Comparison of ENCODE assay signal across 8 cellular contexts in genomic region chr16:3023669-3024478, GRCh38. TPM values are rescaled to one million over a fixed set of nuclear protein-coding genes. Genes with fewer than 3 reads are reported as not detected.
A peak's percentile ranks its signal among the peaks of the same experiment; 100 is the strongest.
DNase-seq lines count a peak whose midpoint lies in the region; ATAC-seq and TF ChIP-seq lines count a peak whose summit lies in the region.

TSS of gene HCFC1R1 (minus strand) at chr16:3023942. CDS start at chr16:3023941, 1 bp downstream.
TSS of gene THOC6 (plus strand) at chr16:3024035. CDS start at chr16:3024327, 292 bp downstream.

- peaks cover 0 to 25% (median 17%) of the 10 kb centered on the region in 9 donors for H3K36me3 ChIP-seq in heart right ventricle
- H3K36me3 ChIP-seq in upper lobe of right lung, result peaks cover 14% of the 10 kb centered on the region

- H3K9me3 Mint-ChIP-seq in T-helper 1 cell treated with Interleukin-12 subunit alpha and Interleukin-12 subunit beta and Interleukin-4 antibody, amounts not matched to agents 30 μg/mL and 1 μg/mL, for 36 hours, result no peaks in the 10 kb centered on the region
- no peaks in the 10 kb centered on the region for H3K9me3 Mint-ChIP-seq in progenitor cell of endocrine pancreas (ENCODE audit: low read depth)

- DNase-seq in NCI-H1694 treated with DMSO at 0.1 percent for 48 hours (lab: John Stamatoyannopoulos, UW) (peak; percentile 89), amniotic epithelial cell (ENCODE audit: low read depth) (peak; percentile 97), heart right ventricle (peak; percentile 96), progenitor cell of endocrine pancreas (ENCODE audit: low spot score, unreplicated experiment) (peak; percentile 86), upper lobe of right lung (peak; percentile 99)

- intact Hi-C loops in heart right ventricle (cut with DNase I) (no loop called here), upper lobe of right lung (cut with DNase I) (no loop called here)

- H3K4me1 ChIP-seq in heart right ventricle (peaks cover 23 to 68% (median 50%) of the 10 kb centered on the region in 9 donors), upper lobe of right lung (peaks cover 39% of the 10 kb centered on the region)

- H3K27ac Mint-ChIP-seq in T-helper 1 cell treated with Interleukin-12 subunit alpha and Interleukin-12 subunit beta and Interleukin-4 antibody, amounts not matched to agents 30 μg/mL and 1 μg/mL, for 36 hours, result peak within 1 kb of the TSS; percentile 91
- H3K27ac Mint-ChIP-seq in progenitor cell of endocrine pancreas, result peak within 1 kb of the TSS; percentile 99

- TF ChIP-seq CTCF in heart right ventricle (IDR thresholded peaks at IDR 0.05), result peak in 1 of 9 donors; percentile 21
- TF ChIP-seq CTCF in progenitor cell of endocrine pancreas (IDR thresholded peaks at IDR 0.05; ENCODE audit: unreplicated experiment), result no peak
- TF ChIP-seq CTCF in upper lobe of right lung (IDR thresholded peaks at IDR 0.05), result no peak

- 0 to 1% methylated on average over 69 of the region's 69 CpGs for WGBS in heart right ventricle, 2 donors

- H3K4me3 ChIP-seq in heart right ventricle, result peak within 1 kb of the TSS; percentile 43 to 87 (median 74)
- peak within 1 kb of the TSS; percentile 68 for H3K4me3 ChIP-seq in upper lobe of right lung

- peak within 1 kb of the TSS; percentile 87 for H3K4me3 Mint-ChIP-seq in T-helper 1 cell treated with Interleukin-12 subunit alpha and Interleukin-12 subunit beta and Interleukin-4 antibody, amounts not matched to agents 30 μg/mL and 1 μg/mL, for 36 hours
- peak within 1 kb of the TSS; percentile 91 for H3K4me3 Mint-ChIP-seq in progenitor cell of endocrine pancreas (ENCODE audit: low read depth)

- H3K27me3 ChIP-seq in heart right ventricle, result peaks cover 0 to 12% (median 3%) of the 10 kb centered on the region in 7 donors
- peaks cover 2% of the 10 kb centered on the region for H3K27me3 ChIP-seq in upper lobe of right lung

- H3K27ac ChIP-seq in heart right ventricle (peak within 1 kb of the TSS; percentile 88 to 100 (median 97)), upper lobe of right lung (peak within 1 kb of the TSS; percentile 91)

- H3K27me3 Mint-ChIP-seq in T-helper 1 cell treated with Interleukin-12 subunit alpha and Interleukin-12 subunit beta and Interleukin-4 antibody, amounts not matched to agents 30 μg/mL and 1 μg/mL, for 36 hours (ENCODE audit: low read depth), result no peaks in the 10 kb centered on the region
- no peaks in the 10 kb centered on the region for H3K27me3 Mint-ChIP-seq in progenitor cell of endocrine pancreas

- peaks cover 4% of the 10 kb centered on the region for H3K36me3 Mint-ChIP-seq in T-helper 1 cell treated with Interleukin-12 subunit alpha and Interleukin-12 subunit beta and Interleukin-4 antibody, amounts not matched to agents 30 μg/mL and 1 μg/mL, for 36 hours (ENCODE audit: low read depth)
- peaks cover 5% of the 10 kb centered on the region for H3K36me3 Mint-ChIP-seq in progenitor cell of endocrine pancreas (ENCODE audit: insufficient read depth)

- H3K9me3 ChIP-seq in heart right ventricle (no peaks in the 10 kb centered on the region), upper lobe of right lung (no peaks in the 10 kb centered on the region)

- ATAC-seq in GM18498 (IDR thresholded peaks at IDR 0.05; ENCODE audit: unreplicated experiment) (peak; percentile 79), HG02885 (IDR thresholded peaks at IDR 0.05; ENCODE audit: poor library complexity, unreplicated experiment) (peak; percentile 80), heart right ventricle (peak; percentile 67 to 84 (median 78)), upper lobe of right lung (peak; percentile 76)

- peaks cover 35% of the 10 kb centered on the region for H3K4me1 Mint-ChIP-seq in T-helper 1 cell treated with Interleukin-12 subunit alpha and Interleukin-12 subunit beta and Interleukin-4 antibody, amounts not matched to agents 30 μg/mL and 1 μg/mL, for 36 hours (ENCODE audit: low read depth)
- H3K4me1 Mint-ChIP-seq in progenitor cell of endocrine pancreas (ENCODE audit: low read depth), result peaks cover 27% of the 10 kb centered on the region

RNA-seq across cellular contexts. Expression of gene HCFC1R1, which starts in this region (rescaled TPM):
- total RNA-seq in heart right ventricle (10 to 100 TPM; 41.8 to 62.8 (median 55.8) TPM), progenitor cell of endocrine pancreas (22.4 and 25.3 TPM in 2 replicates), upper lobe of right lung (55.7 TPM)
- polyA plus RNA-seq in heart right ventricle, result 100 to 1,000 TPM in 1 of 2 donors, 10 to 100 TPM in 1; 71.8 to 370 TPM

RNA-seq across cellular contexts. Expression of gene THOC6, which starts in this region (rescaled TPM):
- total RNA-seq in heart right ventricle (10 to 100 TPM in 7 of 10 donors, 1 to 10 TPM in 3; 7.0 to 12.5 (median 10.4) TPM), progenitor cell of endocrine pancreas (44.1 and 47.4 TPM in 2 replicates), upper lobe of right lung (31.4 TPM)
- polyA plus RNA-seq in heart right ventricle, result 10 to 100 TPM; 22.5 to 40.3 TPM

Comparison
In these comparisons a context has a peak if more than half of its experiments do, and no peak if none do; other contexts are left out.
1. Peak in every context shown above with its lines: DNase-seq, ATAC-seq, H3K4me3 ChIP-seq and H3K27ac ChIP-seq.